In the genomic region with DNA sequence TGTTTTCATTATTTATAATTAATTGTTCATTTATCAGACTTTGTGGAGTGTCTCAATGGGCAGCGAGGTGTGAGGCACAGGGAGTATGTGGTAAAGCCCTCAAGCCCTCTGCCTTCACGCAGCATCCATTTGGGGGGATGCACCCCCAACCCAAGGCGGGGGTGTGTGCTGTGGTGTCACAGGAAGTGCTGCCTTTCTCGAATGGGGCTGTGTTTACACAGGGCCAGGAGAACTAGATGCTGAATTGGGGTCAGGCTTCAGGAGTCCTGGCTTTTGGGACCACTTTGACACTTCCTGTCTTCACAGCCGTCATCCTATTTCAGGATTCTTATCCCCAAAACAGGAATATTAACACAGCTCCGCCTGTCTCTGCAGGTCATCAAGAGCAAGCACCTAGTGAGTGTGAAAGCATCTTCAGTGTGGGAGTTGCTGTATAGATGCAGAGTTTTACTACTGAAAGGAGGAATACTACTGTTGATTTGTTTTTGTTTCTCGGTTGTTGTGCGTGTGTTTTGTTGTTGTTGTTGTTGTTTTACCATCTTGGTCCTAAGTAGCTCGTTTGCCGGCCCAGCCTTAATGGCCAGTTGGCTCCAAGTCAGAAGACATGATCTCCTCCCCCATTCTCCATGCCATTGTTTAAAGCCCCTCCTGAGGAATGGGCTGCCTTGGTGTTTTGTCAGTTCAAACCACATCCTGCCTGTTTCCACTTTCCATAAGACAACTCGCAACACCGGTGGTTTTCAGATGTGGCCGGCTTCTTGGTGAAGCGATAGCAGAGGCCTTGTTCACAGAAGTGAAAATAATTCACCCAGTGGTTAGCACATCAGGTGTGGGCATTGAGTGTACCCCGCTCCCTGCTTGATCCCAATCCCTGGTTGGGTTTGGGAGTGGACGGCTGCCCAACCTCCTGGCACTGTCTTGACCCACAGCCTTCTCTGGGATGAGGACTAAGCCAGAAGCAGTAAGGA, we compare ENCODE assay signal across 8 cellular contexts.
DNase-seq lines count a peak whose midpoint lies in the region; ATAC-seq and TF ChIP-seq lines count a peak whose summit lies in the region.

No MANE protein-coding gene starts in this region.

- peak; percentile 64 for ATAC-seq in GM18907 (IDR thresholded peaks at IDR 0.05; ENCODE audit: unreplicated experiment)
- ATAC-seq in HG02884 (IDR thresholded peaks at IDR 0.05; ENCODE audit: unreplicated experiment), result peak; percentile 75

- H3K27me3 ChIP-seq in dorsolateral prefrontal cortex, result peaks cover 0 to 17% (median 0%) of the 10 kb centered on the region in 45 donors

- no peak overlapping the region for H3K27ac ChIP-seq in dorsolateral prefrontal cortex

- TF ChIP-seq CTCF in nephron progenitor cell (IDR thresholded peaks at IDR 0.05) (no peak), dorsolateral prefrontal cortex (IDR thresholded peaks at IDR 0.05 in 54 of 56, conservative IDR thresholded peaks at IDR 0.05 in 2 of 56; ENCODE audit: low read depth in 1 of 56, partially characterized antibody in 56 of 56) (no peak)

- peaks cover 10% of the 10 kb centered on the region for H3K36me3 Mint-ChIP-seq in nephron progenitor cell (ENCODE audit: low read depth)

- peaks cover 80% of the 10 kb centered on the region for H3K4me1 Mint-ChIP-seq in nephron progenitor cell

- H3K27ac Mint-ChIP-seq in nephron progenitor cell, result peak overlapping the region; percentile 50

- intact Hi-C loops in dorsolateral prefrontal cortex (cut with DNase I), result no loop called here

- H3K4me3 Mint-ChIP-seq in nephron progenitor cell, result no peak overlapping the region

- H3K9me3 Mint-ChIP-seq in nephron progenitor cell, result peaks cover 14% of the 10 kb centered on the region

- DNase-seq in SKM-1 (lab: John Stamatoyannopoulos, UW; ENCODE audit: unreplicated experiment) (peak; percentile 62), nephron progenitor cell (no peak), dorsolateral prefrontal cortex (no peak), HPDE6-E6E7 (ENCODE audit: extremely low spot score) (no peak), kidney tubule cell (ENCODE audit: low spot score) (no peak), HT-29 (ENCODE audit: low spot score) (no peak)

- H3K27me3 Mint-ChIP-seq in nephron progenitor cell (ENCODE audit: low read depth, poor library complexity), result peaks cover 12% of the 10 kb centered on the region

- H3K4me3 ChIP-seq in dorsolateral prefrontal cortex, result no peak overlapping the region
